ENCODE assay signal across 18 cellular contexts in genomic region chr19:35945121-35945792, GRCh38. TPM values are rescaled to one million over a fixed set of nuclear protein-coding genes. Genes with fewer than 3 reads are reported as not detected.
DNase-seq lines count a peak whose midpoint lies in the region; ATAC-seq lines count a peak whose summit lies in the region.
"Had no signal": no experiment of that assay in that cellular context is flagged by ENCODE, and none has a peak within 500 bp of the region (broad histone marks: within the 10 kb centered on the region; RNA-seq: fewer than 3 reads in every experiment).

No MANE protein-coding gene starts in this region.

- intact Hi-C loops in CD4-positive, alpha-beta memory T cell (cut with micrococcal nuclease), result no loop called here
- intact Hi-C loops in activated CD4-positive, alpha-beta T cell treated with anti-CD3 and anti-CD28 coated beads for 36 hours (cut with DNase I, micrococcal nuclease), result no loop called here

- H2AK5ac ChIP-seq in mesenchymal stem cell (ENCODE audit: low read length, severe bottlenecking), result no peak overlapping the region
- no peak overlapping the region for H2AK5ac ChIP-seq in trophoblast cell (ENCODE audit: low read length)

- H3K79me1 ChIP-seq in mesenchymal stem cell (replicated peaks; ENCODE audit: low read length, poor library complexity, severe bottlenecking) (peaks cover 5% of the 10 kb centered on the region), trophoblast cell (ENCODE audit: low read length) (no peaks in the 10 kb centered on the region)

- no peak overlapping the region for H3K4me2 ChIP-seq in mesenchymal stem cell (ENCODE audit: low read length, poor library complexity, severe bottlenecking)
- H3K4me2 ChIP-seq in trophoblast cell (ENCODE audit: low read length), result no peak overlapping the region

- peaks cover 0 to 5% (median 0%) of the 10 kb centered on the region in 8 donors for H3K9me3 Mint-ChIP-seq in CD4-positive, alpha-beta memory T cell
- no peaks in the 10 kb centered on the region for H3K9me3 Mint-ChIP-seq in T-cell
- H3K9me3 Mint-ChIP-seq in activated CD4-positive, alpha-beta T cell treated with anti-CD3 and anti-CD28 coated beads for 36 hours (ENCODE audit: low read depth), result no peaks in the 10 kb centered on the region
- H3K9me3 Mint-ChIP-seq: CD4-positive, CD25-positive, alpha-beta regulatory T cell had no signal

- CTCF ChIA-PET in CD4-positive, alpha-beta memory T cell (lab: Charles Lee; ENCODE audit: partially characterized antibody), result interaction anchor here (0.9 to 1.4 kb wide), 2 partner anchors 22 to 183 kb away, joined by 3 to 4 read pairs; no protein-coding TSS in a partner anchor
- CTCF ChIA-PET in T-cell (lab: Charles Lee), result no interaction called here
- CTCF ChIA-PET in activated CD4-positive, alpha-beta T cell treated with anti-CD3 and anti-CD28 coated beads for 36 hours (lab: Charles Lee), result interaction anchor here (0.6 to 1.2 kb wide), 4 partner anchors 13 to 198 kb away, joined by 3 to 6 read pairs (median 5); no protein-coding TSS in a partner anchor

- no peaks in the 10 kb centered on the region for H3K79me2 ChIP-seq in trophoblast cell (ENCODE audit: control insufficient read depth, insufficient read depth, low read length, poor library complexity)

- H3K4ac ChIP-seq in mesenchymal stem cell (ENCODE audit: low read depth in 1 of 2, low read length in 2 of 2) (no peak overlapping the region), trophoblast cell (ENCODE audit: low read depth, low read length) (no peak overlapping the region)

- no peak overlapping the region for H2BK5ac ChIP-seq in mesenchymal stem cell (ENCODE audit: low read depth, low read length, poor library complexity, severe bottlenecking)
- no peak overlapping the region for H2BK5ac ChIP-seq in trophoblast cell (ENCODE audit: low read depth, low read length, poor library complexity)

- ATAC-seq in T-cell (replicated peaks in 1 of 4) (no peak), GM21825 (IDR thresholded peaks at IDR 0.05; ENCODE audit: unreplicated experiment) (no peak)
- no peak for ATAC-seq in activated CD4-positive, alpha-beta T cell treated with anti-CD3 and anti-CD28 coated beads for 36 hours
- ATAC-seq: PC-3 had no signal

- no peak overlapping the region for H2BK15ac ChIP-seq in mesenchymal stem cell (ENCODE audit: low read depth, poor library complexity, severe bottlenecking)

- no peaks in the 10 kb centered on the region for H3K36me3 ChIP-seq in CD4-positive, alpha-beta memory T cell (ENCODE audit: insufficient read depth, low read length)
- H3K36me3 ChIP-seq in mesenchymal stem cell (ENCODE audit: control insufficient read depth in 1 of 2, insufficient read depth in 2 of 2, low read depth in 1 of 2, low read length in 2 of 2) (peaks cover 16 to 28% of the 10 kb centered on the region in 2 experiments), trophoblast cell (ENCODE audit: control insufficient read depth in 1 of 2, insufficient read depth in 2 of 2, low read length in 2 of 2) (peaks cover 12 to 16% of the 10 kb centered on the region in 2 experiments)
- H3K36me3 ChIP-seq: SJCRH30 had no signal

- peaks cover 21 to 36% of the 10 kb centered on the region in 2 donors for H3K36me3 Mint-ChIP-seq in CD4-positive, alpha-beta memory T cell
- peaks cover 21% of the 10 kb centered on the region for H3K36me3 Mint-ChIP-seq in T-cell
- peaks cover 5% of the 10 kb centered on the region for H3K36me3 Mint-ChIP-seq in activated CD4-positive, alpha-beta T cell treated with anti-CD3 and anti-CD28 coated beads for 36 hours (ENCODE audit: low read depth)

- peak overlapping the region in 1 of 8 donors; percentile 25 for H3K4me3 Mint-ChIP-seq in CD4-positive, alpha-beta memory T cell
- H3K4me3 Mint-ChIP-seq in T-cell, result no peak overlapping the region
- no peak overlapping the region for H3K4me3 Mint-ChIP-seq in activated CD4-positive, alpha-beta T cell treated with anti-CD3 and anti-CD28 coated beads for 36 hours
- H3K4me3 Mint-ChIP-seq: B cell had no signal

- no peaks in the 10 kb centered on the region for H3K27me3 ChIP-seq in CD4-positive, alpha-beta memory T cell (ENCODE audit: insufficient read depth, low read length)
- peaks cover 0 to 5% of the 10 kb centered on the region in 2 experiments for H3K27me3 ChIP-seq in mesenchymal stem cell (ENCODE audit: control insufficient read depth in 1 of 2, insufficient read depth in 1 of 2, low read length in 2 of 2)
- H3K27me3 ChIP-seq in trophoblast cell (ENCODE audit: insufficient read depth, low read length), result no peaks in the 10 kb centered on the region
- H3K27me3 ChIP-seq: SJCRH30 had no signal

- H3K23ac ChIP-seq in mesenchymal stem cell (ENCODE audit: low read length in 2 of 2) (no peak overlapping the region), trophoblast cell (ENCODE audit: low read length) (no peak overlapping the region)

- H3K14ac ChIP-seq in mesenchymal stem cell (ENCODE audit: low read length in 2 of 2), result no peak overlapping the region
- no peak overlapping the region for H3K14ac ChIP-seq in trophoblast cell (ENCODE audit: low read length)

- H2AFZ ChIP-seq in mesenchymal stem cell (ENCODE audit: low read depth, low read length) (no peak overlapping the region), trophoblast cell (ENCODE audit: insufficient read depth, low read length, poor library complexity) (no peak overlapping the region)

- H3K4me3 ChIP-seq in CD4-positive, alpha-beta memory T cell (ENCODE audit: low read length in 2 of 2), result no peak overlapping the region
- H3K4me3 ChIP-seq in mesenchymal stem cell (ENCODE audit: insufficient read depth in 1 of 2, low read depth in 1 of 2, low read length in 2 of 2) (no peak overlapping the region), trophoblast cell (ENCODE audit: low read depth, low read length) (peak overlapping the region; percentile 7)
- H3K4me3 ChIP-seq: SJCRH30 had no signal

- peaks cover 24 to 52% (median 38%) of the 10 kb centered on the region in 4 donors for H3K4me1 Mint-ChIP-seq in CD4-positive, alpha-beta memory T cell
- peaks cover 34 to 58% (median 40%) of the 10 kb centered on the region in 3 donors for H3K4me1 Mint-ChIP-seq in T-cell
- peaks cover 17% of the 10 kb centered on the region for H3K4me1 Mint-ChIP-seq in activated CD4-positive, alpha-beta T cell treated with anti-CD3 and anti-CD28 coated beads for 36 hours
- H3K4me1 Mint-ChIP-seq: B cell had no signal

- H3K27ac Mint-ChIP-seq in CD4-positive, alpha-beta memory T cell, result peak overlapping the region in 6 of 7 donors; percentile 10 to 61 (median 38)
- peak overlapping the region; percentile 34 to 64 for H3K27ac Mint-ChIP-seq in T-cell
- H3K27ac Mint-ChIP-seq in activated CD4-positive, alpha-beta T cell treated with anti-CD3 and anti-CD28 coated beads for 36 hours, result no peak overlapping the region
- H3K27ac Mint-ChIP-seq: B cell had no signal

- POLR2A ChIA-PET in CD4-positive, alpha-beta memory T cell (lab: Charles Lee; ENCODE audit: partially characterized antibody), result interaction anchor here (1.2 to 2.6 kb wide), 2 partner anchors 8 to 13 kb away, joined by 3 to 18 read pairs; no protein-coding TSS in a partner anchor
- POLR2A ChIA-PET in T-cell (lab: Charles Lee), result no interaction called here
- POLR2A ChIA-PET in activated CD4-positive, alpha-beta T cell treated with anti-CD3 and anti-CD28 coated beads for 36 hours (lab: Charles Lee), result no interaction called here

- DNase-seq in CD4-positive, alpha-beta memory T cell, result peak in 1 of 5 donors; percentile 33
- DNase-seq in T-cell (no peak), mesenchymal stem cell (no peak), trophoblast cell (no peak), NCI-H146 treated with DMSO at 0.1 percent for 48 hours (lab: John Stamatoyannopoulos, UW; ENCODE audit: unreplicated experiment) (no peak)
- DNase-seq in activated CD4-positive, alpha-beta T cell treated with anti-CD3 and anti-CD28 coated beads for 36 hours, result no peak
- DNase-seq: CD4-positive, CD25-positive, alpha-beta regulatory T cell; DMS79; HCEC 1CT; NCI-H1417; NCI-H2029; NCI-H2171; NCI-H774; PC-3; SJCRH30 had no signal

- H3K9ac ChIP-seq in mesenchymal stem cell (ENCODE audit: low read length) (no peak overlapping the region), trophoblast cell (ENCODE audit: low read length) (no peak overlapping the region)

- H3K27ac ChIP-seq in CD4-positive, alpha-beta memory T cell (ENCODE audit: low read depth, low read length), result no peak overlapping the region
- H3K27ac ChIP-seq in mesenchymal stem cell (ENCODE audit: low read length, poor library complexity, severe bottlenecking), result no peak overlapping the region
- H3K27ac ChIP-seq in trophoblast cell (ENCODE audit: low read depth, low read length), result no peak overlapping the region
- H3K27ac ChIP-seq: SJCRH30 had no signal

- no peak overlapping the region for H4K12ac ChIP-seq in trophoblast cell (ENCODE audit: low read depth, low read length)

- H3K27me3 Mint-ChIP-seq in CD4-positive, alpha-beta memory T cell, result no peaks in the 10 kb centered on the region
- no peaks in the 10 kb centered on the region for H3K27me3 Mint-ChIP-seq in T-cell
- H3K27me3 Mint-ChIP-seq in activated CD4-positive, alpha-beta T cell treated with anti-CD3 and anti-CD28 coated beads for 36 hours, result no peaks in the 10 kb centered on the region
- H3K27me3 Mint-ChIP-seq: CD4-positive, CD25-positive, alpha-beta regulatory T cell had no signal

- H4K8ac ChIP-seq in mesenchymal stem cell (ENCODE audit: low read length), result no peak overlapping the region
- no peak overlapping the region for H4K8ac ChIP-seq in trophoblast cell (ENCODE audit: low read depth, low read length)

- H2BK120ac ChIP-seq in mesenchymal stem cell (ENCODE audit: low read depth, low read length) (no peak overlapping the region), trophoblast cell (ENCODE audit: insufficient read depth, low read length, poor library complexity) (no peak overlapping the region)

- H4K91ac ChIP-seq in mesenchymal stem cell (ENCODE audit: low read length), result peak overlapping the region; percentile 29
- no peak overlapping the region for H4K91ac ChIP-seq in trophoblast cell (ENCODE audit: low read depth, low read length)

- no peaks in the 10 kb centered on the region for H3K9me3 ChIP-seq in CD4-positive, alpha-beta memory T cell (ENCODE audit: control insufficient read depth in 1 of 2, low read length in 2 of 2)
- H3K9me3 ChIP-seq in mesenchymal stem cell (ENCODE audit: control insufficient read depth, low read length), result no peaks in the 10 kb centered on the region
- H3K9me3 ChIP-seq in trophoblast cell (ENCODE audit: insufficient read depth, low read depth, low read length), result peaks cover 1% of the 10 kb centered on the region
- H3K9me3 ChIP-seq: SJCRH30 had no signal

- peaks cover 12% of the 10 kb centered on the region for H3K4me1 ChIP-seq in CD4-positive, alpha-beta memory T cell (ENCODE audit: insufficient read depth, low read length)
- H3K4me1 ChIP-seq in mesenchymal stem cell (ENCODE audit: control insufficient read depth, insufficient read depth, low read depth, low read length) (peaks cover 2% of the 10 kb centered on the region), trophoblast cell (ENCODE audit: control insufficient read depth in 1 of 2, insufficient read depth in 2 of 2, low read length in 2 of 2) (no peaks in the 10 kb centered on the region)
- H3K4me1 ChIP-seq: SJCRH30 had no signal

- H2BK12ac ChIP-seq in mesenchymal stem cell (ENCODE audit: low read length in 2 of 2) (no peak overlapping the region), trophoblast cell (ENCODE audit: low read length) (no peak overlapping the region)

- no peak overlapping the region for H3K18ac ChIP-seq in mesenchymal stem cell (ENCODE audit: low read depth in 1 of 2, low read length in 2 of 2)
- no peak overlapping the region for H3K18ac ChIP-seq in trophoblast cell (ENCODE audit: low read length)

- WGBS in mesenchymal stem cell, result 94% methylated on average over 11 of the region's 11 CpGs
- WGBS in trophoblast cell (ENCODE audit: extremely low coverage, insufficient coverage, insufficient read length), result no CpG with 5 or more reads among the region's 11 CpGs

RNA-seq across cellular contexts. Expression of gene LRFN3, which starts 9.1 kb away (rescaled TPM):
- total RNA-seq in CD4-positive, alpha-beta memory T cell, result 10 to 100 TPM; 15.7 to 16.3 TPM
- 1 to 10 TPM in 1 of 2 donors, under 1 TPM in 1; 0.45 to 2.4 TPM for polyA plus RNA-seq in CD4-positive, alpha-beta memory T cell
- total RNA-seq in T-cell, result 10 to 100 TPM in 4 of 5 donors, 1 to 10 TPM in 1; 9.2 to 20.8 (median 15.3) TPM
- polyA plus RNA-seq in mesenchymal stem cell (2013, experiment 1 of 2), result 17.0 TPM
- 16.1 TPM for polyA plus RNA-seq in mesenchymal stem cell (2013, experiment 2 of 2)
- 16.3 and 16.4 TPM in 2 replicates for polyA plus RNA-seq in trophoblast cell (2013)
- 1 to 10 TPM; 7.8 to 8.3 TPM for total RNA-seq in activated CD4-positive, alpha-beta T cell treated with anti-CD3 and anti-CD28 coated beads for 36 hours

RNA-seq across cellular contexts. Expression of gene TYROBP, which starts 37.2 kb away (rescaled TPM):
- total RNA-seq in CD4-positive, alpha-beta memory T cell, result 10 to 100 TPM; 12.7 to 17.3 TPM
- 1 to 10 TPM; 2.3 to 2.5 TPM for polyA plus RNA-seq in CD4-positive, alpha-beta memory T cell
- 1 to 10 TPM; 2.3 to 7.0 (median 2.9) TPM for total RNA-seq in T-cell
- 0.80 TPM for polyA plus RNA-seq in mesenchymal stem cell (2013, experiment 1 of 2)
- 0.53 TPM for polyA plus RNA-seq in mesenchymal stem cell (2013, experiment 2 of 2)
- 0.31 TPM in 1 of 2 replicates, not detected in the other for polyA plus RNA-seq in trophoblast cell (2013)
- total RNA-seq in activated CD4-positive, alpha-beta T cell treated with anti-CD3 and anti-CD28 coated beads for 36 hours, result not detected
- total RNA-seq: CD4-positive, CD25-positive, alpha-beta regulatory T cell; PC-3; SJCRH30 had no signal

RNA-seq across cellular contexts. Expression of gene HCST, which starts 42.9 kb away (rescaled TPM):
- total RNA-seq in CD4-positive, alpha-beta memory T cell, result 10 to 100 TPM; 66.2 to 75.2 TPM
- 100 to 1,000 TPM; 567 to 684 TPM for polyA plus RNA-seq in CD4-positive, alpha-beta memory T cell
- 100 to 1,000 TPM in 2 of 5 donors, 10 to 100 TPM in 3; 60.1 to 165 (median 77.2) TPM for total RNA-seq in T-cell
- polyA plus RNA-seq in mesenchymal stem cell (2013, experiment 1 of 2), result 1.4 TPM
- polyA plus RNA-seq in mesenchymal stem cell (2013, experiment 2 of 2), result 1.4 TPM
- polyA plus RNA-seq in trophoblast cell (2013), result 0.94 and 1.1 TPM in 2 replicates
- total RNA-seq in activated CD4-positive, alpha-beta T cell treated with anti-CD3 and anti-CD28 coated beads for 36 hours, result 10 to 100 TPM; 27.0 to 32.7 TPM
- total RNA-seq: NCI-H460, PC-3, SJCRH30 had no signal

RNA-seq across cellular contexts. Expression of gene NFKBID, which starts 44.9 kb away (rescaled TPM):
- 10 to 100 TPM; 36.6 to 50.0 TPM for total RNA-seq in CD4-positive, alpha-beta memory T cell
- polyA plus RNA-seq in CD4-positive, alpha-beta memory T cell, result 1 to 10 TPM; 1.3 to 7.1 TPM
- total RNA-seq in T-cell, result 10 to 100 TPM; 45.1 to 78.3 (median 51.4) TPM
- polyA plus RNA-seq in mesenchymal stem cell (2013, experiment 1 of 2), result 4.7 TPM
- polyA plus RNA-seq in mesenchymal stem cell (2013, experiment 2 of 2), result 4.1 TPM
- 6.3 and 6.7 TPM in 2 replicates for polyA plus RNA-seq in trophoblast cell (2013)
- total RNA-seq in activated CD4-positive, alpha-beta T cell treated with anti-CD3 and anti-CD28 coated beads for 36 hours, result 10 to 100 TPM; 60.1 TPM

RNA-seq across cellular contexts. Expression of gene SDHAF1, which starts 49.7 kb away (rescaled TPM):
- total RNA-seq in CD4-positive, alpha-beta memory T cell, result 10 to 100 TPM; 25.7 to 25.8 TPM
- polyA plus RNA-seq in CD4-positive, alpha-beta memory T cell, result 10 to 100 TPM; 21.9 to 41.3 TPM
- 10 to 100 TPM; 10.2 to 30.5 (median 27.3) TPM for total RNA-seq in T-cell
- polyA plus RNA-seq in mesenchymal stem cell (2013, experiment 1 of 2), result 13.3 TPM
- polyA plus RNA-seq in mesenchymal stem cell (2013, experiment 2 of 2), result 13.1 TPM
- polyA plus RNA-seq in trophoblast cell (2013), result 13.2 and 13.5 TPM in 2 replicates
- 10 to 100 TPM; 16.0 to 19.2 TPM for total RNA-seq in activated CD4-positive, alpha-beta T cell treated with anti-CD3 and anti-CD28 coated beads for 36 hours

Comparison
In these comparisons a context has a peak if more than half of its experiments do, and no peak if none do; other contexts are left out.
1. CTCF ChIA-PET loops: an anchor here in CD4-positive, alpha-beta memory T cell (0.9 to 1.4 kb wide) and activated CD4-positive, alpha-beta T cell treated with anti-CD3 and anti-CD28 coated beads for 36 hours (0.6 to 1.2 kb wide); none called in T-cell.